ENCODE assay signal across 17 cellular contexts in the genomic region with DNA sequence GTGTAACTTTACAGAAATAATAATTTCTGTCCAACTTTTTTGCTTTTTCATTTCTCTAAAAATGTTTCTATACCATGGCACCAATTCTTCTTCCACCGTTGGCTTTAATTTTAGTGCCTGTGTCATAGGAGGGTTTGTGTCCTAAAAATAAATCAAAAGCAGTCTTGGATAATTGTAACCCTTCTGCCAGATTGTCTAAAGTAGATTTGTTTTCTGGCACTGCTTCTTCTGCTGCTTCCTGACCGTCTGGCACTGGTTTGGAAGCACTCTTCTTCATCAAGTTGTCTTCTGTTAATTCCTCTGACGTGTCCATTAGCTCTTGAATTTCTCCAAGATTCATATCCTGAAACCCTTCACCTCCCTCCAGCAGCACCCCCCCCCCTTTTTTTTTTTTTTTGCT. TPM values are rescaled to one million over a fixed set of nuclear protein-coding genes. Genes with fewer than 3 reads are reported as not detected.
DNase-seq lines count a peak whose midpoint lies in the region; TF ChIP-seq lines count a peak whose summit lies in the region.
"Had no signal": no experiment of that assay in that cellular context is flagged by ENCODE, and none has a peak within 500 bp of the region (broad histone marks: within the 10 kb centered on the region; RNA-seq: fewer than 3 reads in every experiment).

No MANE protein-coding gene starts in this region.

- H3K27ac Mint-ChIP-seq in CD4-positive, alpha-beta memory T cell, result peak overlapping the region in 1 of 7 donors; percentile 73
- H3K27ac Mint-ChIP-seq in HFFc6, result peak overlapping the region; percentile 53
- H3K27ac Mint-ChIP-seq in nephron, result peak overlapping the region; percentile 7 to 72 (median 70)
- H3K27ac Mint-ChIP-seq: activated naive CD4-positive, alpha-beta T cell treated with anti-CD3 and anti-CD28 coated beads for 36 hours had no signal

- H3K4me3 ChIP-seq in CD4-positive, alpha-beta memory T cell (ENCODE audit: low read length in 2 of 2), result no peak overlapping the region
- H3K4me3 ChIP-seq in fibroblast of mammary gland (ENCODE audit: control insufficient read depth, low read depth, low read length) (no peak overlapping the region), Peyer's patch (no peak overlapping the region)
- H3K4me3 ChIP-seq: HAP-1, lung, stomach had no signal

- no peak for TF ChIP-seq POLR2A in Peyer's patch (IDR thresholded peaks at IDR 0.05)

- no peaks in the 10 kb centered on the region for H3K9me3 Mint-ChIP-seq in CD4-positive, alpha-beta memory T cell
- no peaks in the 10 kb centered on the region for H3K9me3 Mint-ChIP-seq in HFFc6
- H3K9me3 Mint-ChIP-seq in nephron, result no peaks in the 10 kb centered on the region
- H3K9me3 Mint-ChIP-seq: activated naive CD4-positive, alpha-beta T cell treated with anti-CD3 and anti-CD28 coated beads for 36 hours had no signal

- no peaks in the 10 kb centered on the region for H3K36me3 ChIP-seq in CD4-positive, alpha-beta memory T cell (ENCODE audit: insufficient read depth, low read length)
- H3K36me3 ChIP-seq in Peyer's patch, result no peaks in the 10 kb centered on the region
- H3K36me3 ChIP-seq: stomach had no signal

- peaks cover 62 to 88% (median 77%) of the 10 kb centered on the region in 4 donors for H3K4me1 Mint-ChIP-seq in CD4-positive, alpha-beta memory T cell
- H3K4me1 Mint-ChIP-seq in HFFc6 (ENCODE audit: low read depth) (peaks cover 68% of the 10 kb centered on the region), nephron (peaks cover 44% of the 10 kb centered on the region)

- CTCF ChIA-PET in CD4-positive, alpha-beta memory T cell (lab: Charles Lee; ENCODE audit: partially characterized antibody), result no interaction called here

- H3K4me3 Mint-ChIP-seq in CD4-positive, alpha-beta memory T cell, result peak overlapping the region in 5 of 8 donors; percentile 1 to 78 (median 58)
- H3K4me3 Mint-ChIP-seq in HFFc6, result no peak overlapping the region
- H3K4me3 Mint-ChIP-seq in nephron, result no peak overlapping the region
- H3K4me3 Mint-ChIP-seq: activated naive CD4-positive, alpha-beta T cell treated with anti-CD3 and anti-CD28 coated beads for 36 hours had no signal

- peaks cover 86% of the 10 kb centered on the region for H3K4me1 ChIP-seq in CD4-positive, alpha-beta memory T cell (ENCODE audit: insufficient read depth, low read length)
- peaks cover 0 to 21% (median 6%) of the 10 kb centered on the region in 4 donors for H3K4me1 ChIP-seq in Peyer's patch

- H3K27ac ChIP-seq in CD4-positive, alpha-beta memory T cell (ENCODE audit: low read depth, low read length), result no peak overlapping the region
- no peak overlapping the region for H3K27ac ChIP-seq in Peyer's patch
- H3K27ac ChIP-seq: foreskin keratinocyte, RWPE1 had no signal

- H3K9me3 ChIP-seq in CD4-positive, alpha-beta memory T cell (ENCODE audit: control insufficient read depth in 1 of 2, low read length in 2 of 2), result no peaks in the 10 kb centered on the region
- H3K9me3 ChIP-seq in Peyer's patch, result no peaks in the 10 kb centered on the region
- H3K9me3 ChIP-seq: HAP-1, stomach had no signal

- POLR2A ChIA-PET in CD4-positive, alpha-beta memory T cell (lab: Charles Lee; ENCODE audit: partially characterized antibody), result no interaction called here

- intact Hi-C loops in CD4-positive, alpha-beta memory T cell (cut with micrococcal nuclease), result loop anchor here (2.0 kb wide), 1 partner anchor 21 kb away; no protein-coding TSS in a partner anchor

- no peaks in the 10 kb centered on the region for H3K27me3 ChIP-seq in CD4-positive, alpha-beta memory T cell (ENCODE audit: insufficient read depth, low read length)
- H3K27me3 ChIP-seq in Peyer's patch, result no peaks in the 10 kb centered on the region
- H3K27me3 ChIP-seq: foreskin keratinocyte, stomach had no signal

- no peaks in the 10 kb centered on the region for H3K27me3 Mint-ChIP-seq in CD4-positive, alpha-beta memory T cell
- H3K27me3 Mint-ChIP-seq in HFFc6 (ENCODE audit: insufficient read depth) (no peaks in the 10 kb centered on the region), nephron (ENCODE audit: low read depth) (no peaks in the 10 kb centered on the region)

- DNase-seq in CD4-positive, alpha-beta memory T cell, result no peak
- DNase-seq in HFFc6, result no peak
- DNase-seq in fibroblast of mammary gland (ENCODE audit: low read depth), result peak; percentile 37
- no peak for DNase-seq in activated CD8-positive, alpha-beta memory T cell treated with anti-CD3 and anti-CD28 coated beads, Interleukin-2, amount 50 U/mL, for 4 hours
- no peak for DNase-seq in Peyer's patch
- no peak for DNase-seq in nucleus accumbens (lab: John Stamatoyannopoulos, UW)
- DNase-seq in NCI-H187 treated with DMSO at 0.1 percent for 48 hours (lab: John Stamatoyannopoulos, UW), result no peak
- DNase-seq: activated naive CD4-positive, alpha-beta T cell treated with anti-CD3 and anti-CD28 coated beads for 36 hours; foreskin keratinocyte; NCI-H2081; occipital lobe; stimulated activated CD4-positive, alpha-beta T cell treated with anti-CD3 and anti-CD28 coated beads, Interleukin-12 subunit alpha, Interleukin-12 subunit beta, amount 100 ng/mL, for 4 hours; stomach had no signal

- H3K36me3 Mint-ChIP-seq in CD4-positive, alpha-beta memory T cell, result peaks cover 5 to 14% of the 10 kb centered on the region in 2 donors
- peaks cover 14% of the 10 kb centered on the region; the same call in 1 of the 2 replicates for H3K36me3 Mint-ChIP-seq in HFFc6 (ENCODE audit: low read depth)
- H3K36me3 Mint-ChIP-seq in nephron (ENCODE audit: low read depth), result peaks cover 24% of the 10 kb centered on the region

- TF ChIP-seq CTCF in HFFc6 (IDR thresholded peaks at IDR 0.05) (no peak), fibroblast of mammary gland (conservative IDR thresholded peaks at IDR 0.05; ENCODE audit: control insufficient read depth, insufficient read depth, low read depth, low read length) (no peak), nephron (IDR thresholded peaks at IDR 0.05; ENCODE audit: unreplicated experiment in 3 of 3) (no peak), Peyer's patch (IDR thresholded peaks at IDR 0.05) (no peak)

RNA-seq across cellular contexts. Expression of a gene that starts 33.1 kb away (rescaled TPM):
- total RNA-seq in CD4-positive, alpha-beta memory T cell, result 10 to 100 TPM; 59.9 to 60.5 TPM
- 10 to 100 TPM in 1 of 2 donors, 1 to 10 TPM in 1; 4.5 to 20.5 TPM for polyA plus RNA-seq in CD4-positive, alpha-beta memory T cell
- total RNA-seq in HFFc6 (2021; fragmentation: NEBNext Ultra II Directional; extraction: Animal tissue kit (Norgen Biotek cat#: 25700)), result 10 to 100 TPM; 35.2 to 43.3 (median 38.4) TPM
- 10 to 100 TPM; 29.8 to 63.5 (median 34.6) TPM for total RNA-seq in Peyer's patch

Comparison
In these comparisons a context has a peak if more than half of its experiments do, and no peak if none do; other contexts are left out.
1. H3K4me3 Mint-ChIP-seq: peak in CD4-positive, alpha-beta memory T cell (5 of 8); none in HFFc6 (single experiment) and nephron (0 of 3).